In genomic region chr7:38773430-38773829, GRCh38 we compare ENCODE assay signal across 20 cellular contexts.
DNase-seq lines count a peak whose midpoint lies in the region; ATAC-seq and TF ChIP-seq lines count a peak whose summit lies in the region.
"Had no signal": no experiment of that assay in that cellular context is flagged by ENCODE, and none has a peak within 500 bp of the region (broad histone marks: within the 10 kb centered on the region; RNA-seq: fewer than 3 reads in every experiment).

No MANE protein-coding gene starts in this region.

- DNase-seq in BJ (ENCODE audit: low read depth): peak; percentile 55
- DNase-seq in HFFc6: peak; percentile 48
- DNase-seq in memory B cell (ENCODE audit: low spot score in 2 of 2): no peak
- no peak for DNase-seq in activated CD4-positive, alpha-beta T cell treated with anti-CD3 and anti-CD28 coated beads for 36 hours
- no peak for DNase-seq in GM19238 (ENCODE audit: insufficient read length, low spot score)
- DNase-seq: BE2C; CD4-positive, CD25-positive, alpha-beta regulatory T cell; DMS79 treated with DMSO at 0.1 percent for 48 hours; MM.1S; NCI-H1048; NCI-H1417 treated with DMSO at 0.1 percent for 48 hours; NCI-H187; NCI-H446; NCI-H526; OCI-M1 had no signal

- H3K4me1 Mint-ChIP-seq in HFFc6 (ENCODE audit: low read depth) (peaks cover 17% of the 10 kb centered on the region), memory B cell (no peaks in the 10 kb centered on the region)
- no peaks in the 10 kb centered on the region for H3K4me1 Mint-ChIP-seq in activated CD4-positive, alpha-beta T cell treated with anti-CD3 and anti-CD28 coated beads for 36 hours
- H3K4me1 Mint-ChIP-seq: CD4-positive, CD25-positive, alpha-beta regulatory T cell; IgD-negative memory B cell had no signal

- H3K4me3 ChIP-seq in BJ (ENCODE audit: low read depth, low read length): no peak overlapping the region
- H3K4me3 ChIP-seq: HAP-1 had no signal

- POLR2A ChIA-PET in BJ (lab: Charles Lee): no interaction called here
- POLR2A ChIA-PET in activated CD4-positive, alpha-beta T cell treated with anti-CD3 and anti-CD28 coated beads for 36 hours (lab: Charles Lee): no interaction called here

- no peak for ATAC-seq in memory B cell (ENCODE audit: low read depth)
- no peak for ATAC-seq in GM19035 (IDR thresholded peaks at IDR 0.05; ENCODE audit: unreplicated experiment)
- no peak for ATAC-seq in activated CD4-positive, alpha-beta T cell treated with anti-CD3 and anti-CD28 coated beads for 36 hours
- ATAC-seq: Right ventricle myocardium inferior had no signal

- H3K36me3 ChIP-seq in BJ (ENCODE audit: control insufficient read depth, insufficient read depth, low read length): no peaks in the 10 kb centered on the region
- H3K36me3 ChIP-seq: HAP-1 had no signal

- no peaks in the 10 kb centered on the region for H3K27me3 ChIP-seq in BJ (ENCODE audit: control insufficient read depth, insufficient read depth, low read length)
- H3K27me3 ChIP-seq: BE2C had no signal

- H3K9me3 Mint-ChIP-seq in HFFc6: no peaks in the 10 kb centered on the region
- no peaks in the 10 kb centered on the region for H3K9me3 Mint-ChIP-seq in memory B cell
- no peaks in the 10 kb centered on the region for H3K9me3 Mint-ChIP-seq in activated CD4-positive, alpha-beta T cell treated with anti-CD3 and anti-CD28 coated beads for 36 hours (ENCODE audit: low read depth)
- H3K9me3 Mint-ChIP-seq: IgD-negative memory B cell had no signal

- TF ChIP-seq CTCF in BJ (IDR thresholded peaks at IDR 0.05; ENCODE audit: insufficient read depth, low read depth, low read length) (no peak), HFFc6 (IDR thresholded peaks at IDR 0.05) (no peak), VCaP (conservative IDR thresholded peaks at IDR 0.05) (no peak)

- H3K27me3 Mint-ChIP-seq in HFFc6 (ENCODE audit: insufficient read depth): no peaks in the 10 kb centered on the region
- H3K27me3 Mint-ChIP-seq in memory B cell: no peaks in the 10 kb centered on the region
- H3K27me3 Mint-ChIP-seq in activated CD4-positive, alpha-beta T cell treated with anti-CD3 and anti-CD28 coated beads for 36 hours: no peaks in the 10 kb centered on the region
- H3K27me3 Mint-ChIP-seq: CD4-positive, CD25-positive, alpha-beta regulatory T cell; IgD-negative memory B cell had no signal

- peak overlapping the region; percentile 64 for H3K27ac Mint-ChIP-seq in HFFc6
- H3K27ac Mint-ChIP-seq in memory B cell: peak overlapping the region; percentile 58
- no peak overlapping the region for H3K27ac Mint-ChIP-seq in activated CD4-positive, alpha-beta T cell treated with anti-CD3 and anti-CD28 coated beads for 36 hours
- H3K27ac Mint-ChIP-seq: IgD-negative memory B cell had no signal

- CTCF ChIA-PET in BJ (lab: Yijun Ruan, JAX): interaction anchor here (0.9 kb wide), 1 partner anchor 374 kb away, joined by 3 read pairs; no protein-coding TSS in a partner anchor
- CTCF ChIA-PET in activated CD4-positive, alpha-beta T cell treated with anti-CD3 and anti-CD28 coated beads for 36 hours (lab: Charles Lee): no interaction called here

- no peak overlapping the region for H3K4me3 Mint-ChIP-seq in HFFc6
- H3K4me3 Mint-ChIP-seq in memory B cell: no peak overlapping the region
- H3K4me3 Mint-ChIP-seq in activated CD4-positive, alpha-beta T cell treated with anti-CD3 and anti-CD28 coated beads for 36 hours: no peak overlapping the region
- H3K4me3 Mint-ChIP-seq: CD4-positive, CD25-positive, alpha-beta regulatory T cell; IgD-negative memory B cell had no signal

- peak overlapping the region; percentile 23; the same call in 1 of the 2 replicates for H3K27ac ChIP-seq in VCaP

- H3K36me3 Mint-ChIP-seq in HFFc6 (ENCODE audit: low read depth) (peaks cover 18% of the 10 kb centered on the region), memory B cell (peaks cover 32% of the 10 kb centered on the region)
- peaks cover 42% of the 10 kb centered on the region for H3K36me3 Mint-ChIP-seq in activated CD4-positive, alpha-beta T cell treated with anti-CD3 and anti-CD28 coated beads for 36 hours (ENCODE audit: low read depth)

- intact Hi-C loops in activated CD4-positive, alpha-beta T cell treated with anti-CD3 and anti-CD28 coated beads for 36 hours (cut with DNase I, micrococcal nuclease): no loop called here

Comparison
In these comparisons a context has a peak if more than half of its experiments do, and no peak if none do; other contexts are left out.
1. DNase-seq: peak in BJ (single experiment) and HFFc6 (single experiment); none in memory B cell (0 of 2), activated CD4-positive, alpha-beta T cell treated with anti-CD3 and anti-CD28 coated beads for 36 hours (single experiment) and GM19238 (single experiment).